In genomic region chr6:24382891-24383494, GRCh38 we compare ENCODE assay signal across 4 cellular contexts. TPM values are rescaled to one million over a fixed set of nuclear protein-coding genes. Genes with fewer than 3 reads are reported as not detected.
"Had no signal": no experiment of that assay in that cellular context is flagged by ENCODE, and none has a peak within 500 bp of the region (broad histone marks: within the 10 kb centered on the region; RNA-seq: fewer than 3 reads in every experiment).

No MANE protein-coding gene starts in this region.

RNA-seq across cellular contexts. Expression of gene DCDC2, which starts 25.1 kb away (rescaled TPM):
- total RNA-seq: esophagus mucosa; fibroblast of lung; natural killer cell treated with Interleukin-12 subunit alpha and Interleukin-12 subunit beta and Interleukin-15 and Interleukin-18, amount 100 ng/mL, for 72 hours; thoracic aorta had no signal
